ENCODE assay signal across 25 cellular contexts in genomic region chr15:40286061-40286532, GRCh38. TPM values are rescaled to one million over a fixed set of nuclear protein-coding genes. Genes with fewer than 3 reads are reported as not detected.
DNase-seq lines count a peak whose midpoint lies in the region; ATAC-seq and TF ChIP-seq lines count a peak whose summit lies in the region.
"Had no signal": no experiment of that assay in that cellular context is flagged by ENCODE, and none has a peak within 500 bp of the region (broad histone marks: within the 10 kb centered on the region; RNA-seq: fewer than 3 reads in every experiment).

No MANE protein-coding gene starts in this region.

- peaks cover 49 to 70% of the 10 kb centered on the region in 2 donors for H3K36me3 Mint-ChIP-seq in CD14-positive monocyte
- no peaks in the 10 kb centered on the region for H3K36me3 Mint-ChIP-seq in natural killer cell

- no peak for DNase-seq in CD14-positive monocyte (ENCODE audit: low spot score)
- DNase-seq in NCI-H2171 treated with DMSO at 0.1 percent for 48 hours (lab: John Stamatoyannopoulos, UW): peak; percentile 78
- no peak for DNase-seq in Right ventricle myocardium superior
- DNase-seq in natural killer cell: no peak
- no peak for DNase-seq in NCI-H526 (lab: John Stamatoyannopoulos, UW)
- no peak for DNase-seq in NCI-H2107 (lab: John Stamatoyannopoulos, UW)
- DNase-seq: activated CD4-positive, CD25-positive, alpha-beta regulatory T cell treated with anti-CD3 and anti-CD28 coated beads, Interleukin-2, amount 50 U/mL, for 72 hours; CD8-positive, alpha-beta T cell; H7; naive thymus-derived CD8-positive, alpha-beta T cell; NCI-H187 treated with DMSO at 0.1 percent for 48 hours; NCI-H446 treated with DMSO at 0.1 percent for 48 hours; SHP77 treated with DMSO at 0.1 percent for 48 hours had no signal

- peak overlapping the region; percentile 17 for H2AFZ ChIP-seq in neuron (ENCODE audit: low read depth, low read length)

- ATAC-seq in Right ventricle myocardium superior (ENCODE audit: poor library complexity) (peak; percentile 33), natural killer cell (no peak), HG03460 (IDR thresholded peaks at IDR 0.05; ENCODE audit: unreplicated experiment) (no peak)
- ATAC-seq: CD8-positive, alpha-beta T cell; K562; naive thymus-derived CD8-positive, alpha-beta T cell; stimulated activated memory B cell treated with anti-CD40 and anti-IgM and Interleukin-4, amounts not matched to agents 10 μg/mL and 1 μg/mL and 100 μg/mL, for 72 hours had no signal

- peak overlapping the region in 5 of 7 donors; percentile 58 to 83 (median 70) for H3K27ac Mint-ChIP-seq in CD14-positive monocyte
- peak overlapping the region in 1 of 2 donors; percentile 56 for H3K27ac Mint-ChIP-seq in natural killer cell
- H3K27ac Mint-ChIP-seq: CD8-positive, alpha-beta T cell; stimulated activated memory B cell treated with anti-CD40 and anti-IgM and Interleukin-4, amounts not matched to agents 10 μg/mL and 1 μg/mL and 100 μg/mL, for 72 hours; T-helper 2 cell treated with Interferon-gamma antibody and Interleukin-4, amounts not matched to agents 5 μg/mL and 100 μg/mL, for 36 hours had no signal

- H3K36me3 ChIP-seq in neuron (ENCODE audit: insufficient read depth, low read length): no peaks in the 10 kb centered on the region
- H3K36me3 ChIP-seq: breast epithelium, esophagus muscularis mucosa, tibial nerve had no signal

- no peaks in the 10 kb centered on the region for H3K9me3 ChIP-seq in neuron (ENCODE audit: low read length)
- H3K9me3 ChIP-seq: breast epithelium, esophagus muscularis mucosa, tibial nerve had no signal

- no peak overlapping the region for H3K4me3 ChIP-seq in neuron (ENCODE audit: low read length)
- H3K4me3 ChIP-seq: breast epithelium, dorsolateral prefrontal cortex, esophagus muscularis mucosa, K562, tibial nerve had no signal

- TF ChIP-seq CTCF in CD14-positive monocyte (IDR thresholded peaks at IDR 0.05): no peak
- no peak for TF ChIP-seq CTCF in natural killer cell (IDR thresholded peaks at IDR 0.05)

- peaks cover 32% of the 10 kb centered on the region for H3K4me1 ChIP-seq in neuron (ENCODE audit: insufficient read depth, low read length)

- H3K27me3 ChIP-seq in neuron (ENCODE audit: insufficient read depth, low read length): no peaks in the 10 kb centered on the region

- intact Hi-C loops in CD14-positive monocyte (cut with micrococcal nuclease) (no loop called here), Right ventricle myocardium superior (cut with DNase I) (no loop called here), natural killer cell (cut with micrococcal nuclease) (no loop called here)

- H3K4me3 Mint-ChIP-seq in CD14-positive monocyte: no peak overlapping the region
- H3K4me3 Mint-ChIP-seq in natural killer cell: no peak overlapping the region
- H3K4me3 Mint-ChIP-seq: CD8-positive, alpha-beta T cell; naive thymus-derived CD8-positive, alpha-beta T cell; stimulated activated memory B cell treated with anti-CD40 and anti-IgM and Interleukin-4, amounts not matched to agents 10 μg/mL and 1 μg/mL and 100 μg/mL, for 72 hours; T-helper 2 cell treated with Interferon-gamma antibody and Interleukin-4, amounts not matched to agents 5 μg/mL and 100 μg/mL, for 36 hours had no signal

- H3K4me1 Mint-ChIP-seq in CD14-positive monocyte (peaks cover 34% of the 10 kb centered on the region), natural killer cell (peaks cover 0 to 3% of the 10 kb centered on the region in 2 donors)

- H3K27me3 Mint-ChIP-seq in CD14-positive monocyte (ENCODE audit: low read depth in 3 of 3) (peaks cover 14 to 34% (median 21%) of the 10 kb centered on the region in 3 donors), natural killer cell (ENCODE audit: low read depth in 2 of 2) (peaks cover 0 to 1% of the 10 kb centered on the region in 2 donors)

- H3K9me3 Mint-ChIP-seq in CD14-positive monocyte (peaks cover 0 to 8% (median 0%) of the 10 kb centered on the region in 7 donors), natural killer cell (no peaks in the 10 kb centered on the region)
- H3K9me3 Mint-ChIP-seq: CD8-positive, alpha-beta T cell; naive thymus-derived CD8-positive, alpha-beta T cell; stimulated activated memory B cell treated with anti-CD40 and anti-IgM and Interleukin-4, amounts not matched to agents 10 μg/mL and 1 μg/mL and 100 μg/mL, for 72 hours; T-helper 2 cell treated with Interferon-gamma antibody and Interleukin-4, amounts not matched to agents 5 μg/mL and 100 μg/mL, for 36 hours had no signal

RNA-seq across cellular contexts. Expression of gene ANKRD63, which starts 3.2 kb away (rescaled TPM):
- polyA plus RNA-seq in CD14-positive monocyte: not detected
- total RNA-seq in Right ventricle myocardium superior (0.65 TPM), natural killer cell (not detected)
- total RNA-seq: breast epithelium; CD8-positive, alpha-beta T cell; esophagus muscularis mucosa; lower leg skin; tibial nerve had no signal
- polyA plus RNA-seq: AG04450 had no signal

RNA-seq across cellular contexts. Expression of gene PLCB2, which starts 21.6 kb away (rescaled TPM):
- polyA plus RNA-seq in CD14-positive monocyte: 10 to 100 TPM; 56.5 to 74.5 TPM
- 7.7 TPM for total RNA-seq in Right ventricle myocardium superior
- 100 to 1,000 TPM; 345 to 440 (median 432) TPM for total RNA-seq in natural killer cell

RNA-seq across cellular contexts. Expression of gene INAFM2, which starts 37.4 kb away (rescaled TPM):
- polyA plus RNA-seq in CD14-positive monocyte: 1 to 10 TPM; 5.1 to 8.3 TPM
- 56.2 TPM for total RNA-seq in Right ventricle myocardium superior
- total RNA-seq in natural killer cell: 10 to 100 TPM; 14.0 to 21.7 (median 15.1) TPM

RNA-seq across cellular contexts. Expression of gene PAK6, which starts 47.2 kb away (rescaled TPM):
- polyA plus RNA-seq in CD14-positive monocyte: not detected
- 9.7 TPM for total RNA-seq in Right ventricle myocardium superior
- 10 to 100 TPM in 1 of 3 donors, 1 to 10 TPM in 2; 7.6 to 10.9 (median 7.9) TPM for total RNA-seq in natural killer cell
- total RNA-seq: glomerular endothelial cell; naive thymus-derived CD8-positive, alpha-beta T cell had no signal
- polyA plus RNA-seq: AG04450 had no signal

RNA-seq across cellular contexts. Expression of gene CCDC9B, which starts 54.6 kb away (rescaled TPM):
- under 1 TPM; 0.13 to 0.39 TPM for polyA plus RNA-seq in CD14-positive monocyte
- total RNA-seq in Right ventricle myocardium superior: 155 TPM
- total RNA-seq in natural killer cell: 1 to 10 TPM; 4.4 to 5.3 (median 4.7) TPM

Comparison
In these comparisons a context has a peak if more than half of its experiments do, and no peak if none do; other contexts are left out.
1. RNA of gene PLCB2, which starts 21.6 kb away (total RNA-seq): 345 to 440 TPM in natural killer cell; 7.7 TPM in Right ventricle myocardium superior (single experiment); every median in the first group is over 10 times any median in the second.